16 cellular contexts compared by ENCODE assay signal in the genomic region with DNA sequence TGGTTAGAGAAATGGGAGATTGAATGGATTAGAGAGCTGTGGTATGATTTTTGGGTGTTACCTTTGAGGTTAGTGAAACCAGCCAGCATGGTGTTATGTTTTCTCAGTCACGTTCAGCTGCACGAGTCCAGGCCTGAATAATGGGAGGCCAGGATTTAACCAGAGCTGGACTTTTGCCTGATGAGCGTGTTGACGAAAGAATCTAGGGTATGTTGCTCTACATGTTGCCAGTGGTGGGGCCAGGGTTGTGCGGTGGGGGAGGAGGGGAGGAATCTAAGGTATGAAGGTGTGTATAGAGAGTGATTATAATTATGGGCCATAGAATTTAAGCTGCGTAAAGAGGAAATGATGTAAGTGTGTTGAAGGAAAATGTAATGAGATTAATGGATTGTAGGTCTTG. TPM values are rescaled to one million over a fixed set of nuclear protein-coding genes. Genes with fewer than 3 reads are reported as not detected.
DNase-seq lines count a peak whose midpoint lies in the region; ATAC-seq, FAIRE-seq and TF ChIP-seq lines count a peak whose summit lies in the region.
"Had no signal": no experiment of that assay in that cellular context is flagged by ENCODE, and none has a peak within 500 bp of the region (broad histone marks: within the 10 kb centered on the region; RNA-seq: fewer than 3 reads in every experiment).

No MANE protein-coding gene starts in this region.

- H3K9me1 ChIP-seq in endothelial cell of umbilical vein (replicated peaks; ENCODE audit: control insufficient read depth, extremely low read depth, insufficient read depth, low read length) = peaks cover 2% of the 10 kb centered on the region

- POLR2A ChIA-PET in endothelial cell of umbilical vein (lab: Charles Lee) = no interaction called here

- DNase-seq in heart right ventricle (peak in 1 of 2 donors; percentile 26), cardiac septum (ENCODE audit: low spot score) (no peak), endothelial cell of umbilical vein (ENCODE audit: low read depth, low spot score) (no peak), left kidney (ENCODE audit: low read depth, low spot score) (peak; percentile 41), ureter (ENCODE audit: low spot score) (peak; percentile 81), NOMO-1 (lab: John Stamatoyannopoulos, UW; ENCODE audit: unreplicated experiment in 2 of 2) (no peak)
- DNase-seq: ACHN; COR-L47; HCEC 1CT; NCI-H1092; NCI-H2227 treated with DMSO at 0.1 percent for 48 hours; nucleus accumbens; stimulated activated CD4-positive, alpha-beta T cell treated with anti-CD3 and anti-CD28 coated beads, Interleukin-12 subunit alpha, Interleukin-12 subunit beta, amount 100 ng/mL, for 4 hours; substantia nigra had no signal

- H3K36me3 ChIP-seq in heart right ventricle (peaks cover 0 to 35% (median 0%) of the 10 kb centered on the region in 9 donors), endothelial cell of umbilical vein (ENCODE audit: control insufficient read depth in 2 of 2, extremely low read depth in 1 of 2, insufficient read depth in 2 of 2, low read length in 2 of 2) (no peaks in the 10 kb centered on the region)

- H3K79me2 ChIP-seq in endothelial cell of umbilical vein (ENCODE audit: control insufficient read depth, insufficient read depth, low read length) = no peaks in the 10 kb centered on the region

- BruUV-seq in endothelial cell of umbilical vein (replicated peaks; lab: Mats Ljungman, UMichigan) = no TSS peak

- H4K20me1 ChIP-seq in endothelial cell of umbilical vein (replicated peaks; ENCODE audit: control insufficient read depth, extremely low read depth, insufficient read depth, low read length) = no peaks in the 10 kb centered on the region

- 41 to 70% methylated on average over 6 of the region's 6 CpGs for WGBS in heart right ventricle, 2 donors

- FAIRE-seq in endothelial cell of umbilical vein (lab: Jason Lieb, UNC) = peak; percentile 52

- H3K4me1 ChIP-seq in heart right ventricle (peaks cover 0 to 35% (median 14%) of the 10 kb centered on the region in 9 donors), endothelial cell of umbilical vein (ENCODE audit: control insufficient read depth, extremely low read depth, insufficient read depth, low read length) (no peaks in the 10 kb centered on the region)

- TF ChIP-seq CTCF in heart right ventricle (IDR thresholded peaks at IDR 0.05) (no peak), endothelial cell of umbilical vein (IDR thresholded peaks at IDR 0.05; ENCODE audit: extremely low read depth in 1 of 2, insufficient read depth in 1 of 2, low read depth in 1 of 2, low read length in 2 of 2) (no peak)

- H3K4me2 ChIP-seq in endothelial cell of umbilical vein (ENCODE audit: insufficient read depth, low read length) = no peak overlapping the region

- H3K27ac ChIP-seq in heart right ventricle (peak overlapping the region in 2 of 10 donors; percentile 23 to 38), endothelial cell of umbilical vein (ENCODE audit: insufficient read depth, low read depth, low read length) (no peak overlapping the region)

- no peak overlapping the region for H2AFZ ChIP-seq in endothelial cell of umbilical vein (ENCODE audit: low read depth, low read length)

- intact Hi-C loops in heart right ventricle (cut with DNase I) (no loop called here), cardiac septum (cut with DNase I) (no loop called here), endothelial cell of umbilical vein (cut with micrococcal nuclease) (no loop called here)

- no peak overlapping the region for H3K9ac ChIP-seq in endothelial cell of umbilical vein (replicated peaks; ENCODE audit: extremely low read depth, insufficient read depth, low read length)

- H3K27me3 ChIP-seq in heart right ventricle = no peaks in the 10 kb centered on the region
- no peaks in the 10 kb centered on the region for H3K27me3 ChIP-seq in endothelial cell of umbilical vein (ENCODE audit: control insufficient read depth in 2 of 2, insufficient read depth in 2 of 2, low read length in 2 of 2)

- H3K4me3 ChIP-seq in heart right ventricle (no peak overlapping the region), endothelial cell of umbilical vein (replicated peaks in 1 of 3; ENCODE audit: insufficient read depth in 1 of 3, low read depth in 1 of 3, low read length in 3 of 3) (no peak overlapping the region)

- TF ChIP-seq POLR2A in endothelial cell of umbilical vein (IDR thresholded peaks at IDR 0.05; ENCODE audit: low read depth, low read length) = no peak
- TF ChIP-seq POLR2A in GM18505 (IDR thresholded peaks at IDR 0.05; ENCODE audit: borderline replicate concordance, extremely low read depth, insufficient read depth, insufficient read length) = no peak

- CTCF ChIA-PET in endothelial cell of umbilical vein (lab: Charles Lee) = interaction anchor here (1.6 kb wide), 1 partner anchor 9 kb away, joined by 4 read pairs; no protein-coding TSS in a partner anchor

- ATAC-seq in heart right ventricle (peak in 5 of 8 donors; percentile 37 to 81 (median 47)), GM18505 (IDR thresholded peaks at IDR 0.05; ENCODE audit: unreplicated experiment) (no peak), HG02798 (IDR thresholded peaks at IDR 0.05; ENCODE audit: poor library complexity, unreplicated experiment) (no peak)

- dilution Hi-C loops in endothelial cell of umbilical vein (cut with MboI; ENCODE audit: extremely low pct_ligation_motif_present, low sequenced_read_pairs) = no loop called here

- H3K9me3 ChIP-seq in heart right ventricle = no peaks in the 10 kb centered on the region
- no peaks in the 10 kb centered on the region for H3K9me3 ChIP-seq in endothelial cell of umbilical vein (replicated peaks; ENCODE audit: control insufficient read depth, insufficient read depth, low read length)

TF ChIP-seq in endothelial cell of umbilical vein, 7 proteins besides CTCF, POLR2A, EP300 and RAD21:
- TF ChIP-seq FOS (IDR thresholded peaks at IDR 0.05; ENCODE audit: borderline replicate concordance, insufficient read depth, low read length) (no peak), JUN (IDR thresholded peaks at IDR 0.05; ENCODE audit: borderline replicate concordance, insufficient read depth, insufficient read length, low read depth) (no peak), MYC (IDR thresholded peaks at IDR 0.05; ENCODE audit: low read depth, low read length) (no peak), GATA2 (IDR thresholded peaks at IDR 0.05; ENCODE audit: insufficient read depth, insufficient read length, low read depth, low read length) (no peak), POLR2AphosphoS5 (IDR thresholded peaks at IDR 0.05; ENCODE audit: insufficient read depth, low read depth, low read length) (no peak), EZH2 (IDR thresholded peaks at IDR 0.05; ENCODE audit: borderline replicate concordance, low read depth, low read length, severe bottlenecking) (no peak)
- TF ChIP-seq, protein P1, sequence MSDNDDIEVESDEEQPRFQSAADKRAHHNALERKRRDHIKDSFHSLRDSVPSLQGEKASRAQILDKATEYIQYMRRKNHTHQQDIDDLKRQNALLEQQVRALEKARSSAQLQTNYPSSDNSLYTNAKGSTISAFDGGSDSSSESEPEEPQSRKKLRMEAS (IDR thresholded peaks at IDR 0.05; ENCODE audit: insufficient read depth, insufficient read length) = no peak
TF ChIP-seq in endothelial cell of umbilical vein: peak in this region for 0.

RNA-seq across cellular contexts. Expression of a gene that starts 22.8 kb away (rescaled TPM):
- 10 to 100 TPM; 26.9 to 37.4 (median 32.7) TPM for total RNA-seq in heart right ventricle
- 10 to 100 TPM in 1 of 2 donors, 1 to 10 TPM in 1; 3.8 to 14.7 TPM for polyA plus RNA-seq in heart right ventricle
- 33.4 TPM for total RNA-seq in cardiac septum
- total RNA-seq in endothelial cell of umbilical vein = 11.4 and 13.7 TPM in 2 replicates
- polyA plus RNA-seq in endothelial cell of umbilical vein = 1.2 and 1.6 TPM in 2 replicates
- polyA plus RNA-seq in endothelial cell of umbilical vein (2011; cell fraction: cytosol; rRNA removed) = 1.8 and 2.3 TPM in 2 replicates
- polyA plus RNA-seq in endothelial cell of umbilical vein (2011; cell fraction: nucleus; rRNA removed) = 2.4 and 3.8 TPM in 2 replicates
- 2.5 and 4.1 TPM in 2 replicates for polyA plus RNA-seq in endothelial cell of umbilical vein (2012)
- polyA minus RNA-seq in endothelial cell of umbilical vein = 10.5 and 15.0 TPM in 2 replicates
- 7.7 TPM for polyA minus RNA-seq in endothelial cell of umbilical vein (2011; cell fraction: cytosol; rRNA and poly(A)+ RNA removed)
- 4.1 and 5.6 TPM in 2 replicates for polyA minus RNA-seq in endothelial cell of umbilical vein (2011; cell fraction: nucleus; rRNA and poly(A)+ RNA removed)
- 41.6 TPM for total RNA-seq in ureter

RNA-seq across cellular contexts. Expression of a gene that starts 44.4 kb away (rescaled TPM):
- total RNA-seq in heart right ventricle = 100 to 1,000 TPM in 1 of 10 donors, 10 to 100 TPM in 9; 68.3 to 110 (median 81.0) TPM
- 10 to 100 TPM; 10.2 to 16.1 TPM for polyA plus RNA-seq in heart right ventricle
- 85.9 TPM for total RNA-seq in cardiac septum
- 185 and 203 TPM in 2 replicates for total RNA-seq in endothelial cell of umbilical vein
- 69.9 and 91.3 TPM in 2 replicates for polyA plus RNA-seq in endothelial cell of umbilical vein
- polyA plus RNA-seq in endothelial cell of umbilical vein (2011; cell fraction: cytosol; rRNA removed) = 62.4 and 64.1 TPM in 2 replicates
- polyA plus RNA-seq in endothelial cell of umbilical vein (2011; cell fraction: nucleus; rRNA removed) = 52.6 and 62.5 TPM in 2 replicates
- 132 and 189 TPM in 2 replicates for polyA plus RNA-seq in endothelial cell of umbilical vein (2012)
- 194 and 209 TPM in 2 replicates for polyA minus RNA-seq in endothelial cell of umbilical vein
- polyA minus RNA-seq in endothelial cell of umbilical vein (2011; cell fraction: cytosol; rRNA and poly(A)+ RNA removed) = 56.8 TPM
- polyA minus RNA-seq in endothelial cell of umbilical vein (2011; cell fraction: nucleus; rRNA and poly(A)+ RNA removed) = 113 and 133 TPM in 2 replicates
- 315 TPM for total RNA-seq in ureter

Comparison
In these comparisons a context has a peak if more than half of its experiments do, and no peak if none do; other contexts are left out.
1. ATAC-seq: peak in heart right ventricle (5 of 8); none in GM18505 (single experiment) and HG02798 (single experiment).
2. DNase-seq: peak in left kidney (single experiment) and ureter (single experiment); none in cardiac septum (single experiment), endothelial cell of umbilical vein (single experiment) and NOMO-1 (0 of 2).